In genomic region chr11:94134651-94135512, GRCh38 we compare ENCODE assay signal across 9 cellular contexts. TPM values are rescaled to one million over a fixed set of nuclear protein-coding genes. Genes with fewer than 3 reads are reported as not detected.
DNase-seq lines count a peak whose midpoint lies in the region; ATAC-seq, FAIRE-seq and TF ChIP-seq lines count a peak whose summit lies in the region.
"Had no signal": no experiment of that assay in that cellular context is flagged by ENCODE, and none has a peak within 500 bp of the region (broad histone marks: within the 10 kb centered on the region; RNA-seq: fewer than 3 reads in every experiment).

No MANE protein-coding gene starts in this region.

- CTCF ChIA-PET in Calu3 (lab: Charles Lee) (interaction anchor here (0.5 to 1.6 kb wide), 3 partner anchors 17 to 240 kb away, joined by 3 to 4 read pairs (median 3); no protein-coding TSS in a partner anchor), GM10248 (lab: Yijun Ruan, JAX) (interaction anchor here (1.0 to 1.7 kb wide), 5 partner anchors 9 to 237 kb away, joined by 3 to 5 read pairs (median 4); no protein-coding TSS in a partner anchor)

- BruUV-seq in Calu3 (replicated peaks; lab: Mats Ljungman, UMichigan), result no TSS peak

- intact Hi-C loops in left cardiac atrium (cut with DNase I), result no loop called here
- intact Hi-C loops in Calu3 (cut with micrococcal nuclease; ENCODE audit: unreplicated experiment), result no loop called here

- peak overlapping the region; percentile 64 for H3K27ac Mint-ChIP-seq in activated T-cell treated with anti-CD3 and anti-CD28 coated beads, Interleukin-2, amount 50 U/mL, for 72 hours
- no peak overlapping the region for H3K27ac Mint-ChIP-seq in Calu3 (ENCODE audit: unreplicated experiment)

- H3K4me3 ChIP-seq in small intestine (ENCODE audit: low read depth in 1 of 2, low read length in 2 of 2), result no peak overlapping the region

- H3K4me1 Mint-ChIP-seq in activated T-cell treated with anti-CD3 and anti-CD28 coated beads, Interleukin-2, amount 50 U/mL, for 72 hours (ENCODE audit: low read depth), result peaks cover 48% of the 10 kb centered on the region
- peaks cover 30% of the 10 kb centered on the region for H3K4me1 Mint-ChIP-seq in Calu3 (ENCODE audit: low read depth, unreplicated experiment)

- peaks cover 5 to 9% of the 10 kb centered on the region in 2 donors for H3K4me1 ChIP-seq in small intestine (ENCODE audit: control insufficient read depth in 2 of 2, insufficient read depth in 1 of 2, low read depth in 1 of 2, low read length in 1 of 2)

- DNase-seq in SIG-M5 treated with dmso at 0.1 percent for 504 hours (lab: John Stamatoyannopoulos, UW; ENCODE audit: unreplicated experiment) (peak; percentile 62), SIG-M5 (lab: John Stamatoyannopoulos, UW) (no peak), left cardiac atrium (peak; percentile 88), small intestine (peak; percentile 44), Calu3 (no peak), GM10248 (ENCODE audit: extremely low spot score) (no peak)
- peak; percentile 53 to 58 for DNase-seq in activated T-cell treated with anti-CD3 and anti-CD28 coated beads, Interleukin-2, amount 50 U/mL, for 72 hours

- peak; percentile 65 for ATAC-seq in HG03378 (IDR thresholded peaks at IDR 0.05; ENCODE audit: unreplicated experiment)
- peak; percentile 92 to 97 for ATAC-seq in activated T-cell treated with anti-CD3 and anti-CD28 coated beads, Interleukin-2, amount 50 U/mL, for 72 hours (replicated peaks in 1 of 2)
- ATAC-seq in left cardiac atrium, result peak; percentile 62 to 91

- POLR2A ChIA-PET in GM10248 (lab: Yijun Ruan, JAX), result no interaction called here

- H3K36me3 ChIP-seq in small intestine (ENCODE audit: control insufficient read depth in 2 of 2, insufficient read depth in 2 of 2, low read length in 2 of 2), result no peaks in the 10 kb centered on the region

- no peak for FAIRE-seq in small intestine (lab: Jason Lieb, UNC)

- H3K27ac ChIP-seq in small intestine (ENCODE audit: low read depth in 1 of 2, low read length in 1 of 2), result peak overlapping the region in 1 of 2 donors; percentile 81
- H3K27ac ChIP-seq: 22Rv1 had no signal

- no peaks in the 10 kb centered on the region for H3K27me3 ChIP-seq in small intestine (ENCODE audit: control insufficient read depth in 2 of 2, insufficient read depth in 2 of 2, low read length in 2 of 2)

- H3K9me3 ChIP-seq in small intestine (ENCODE audit: control insufficient read depth, low read depth), result no peaks in the 10 kb centered on the region

- H3K27me3 Mint-ChIP-seq in activated T-cell treated with anti-CD3 and anti-CD28 coated beads, Interleukin-2, amount 50 U/mL, for 72 hours (ENCODE audit: low read depth), result no peaks in the 10 kb centered on the region
- no peaks in the 10 kb centered on the region for H3K27me3 Mint-ChIP-seq in Calu3 (ENCODE audit: unreplicated experiment)

- H3K4me3 Mint-ChIP-seq in activated T-cell treated with anti-CD3 and anti-CD28 coated beads, Interleukin-2, amount 50 U/mL, for 72 hours, result peak overlapping the region; percentile 53 to 59
- no peak overlapping the region for H3K4me3 Mint-ChIP-seq in Calu3 (ENCODE audit: low read depth, unreplicated experiment)

- H3K9me3 Mint-ChIP-seq in activated T-cell treated with anti-CD3 and anti-CD28 coated beads, Interleukin-2, amount 50 U/mL, for 72 hours, result peaks cover 0 to 1% of the 10 kb centered on the region in 2 donors
- H3K9me3 Mint-ChIP-seq in Calu3 (ENCODE audit: low read depth, unreplicated experiment), result no peaks in the 10 kb centered on the region

- H3K36me3 Mint-ChIP-seq in activated T-cell treated with anti-CD3 and anti-CD28 coated beads, Interleukin-2, amount 50 U/mL, for 72 hours (ENCODE audit: insufficient read depth in 2 of 2), result peaks cover 0 to 2% of the 10 kb centered on the region in 2 donors
- no peaks in the 10 kb centered on the region for H3K36me3 Mint-ChIP-seq in Calu3 (ENCODE audit: insufficient read depth, unreplicated experiment)

- no peak for TF ChIP-seq CTCF in Calu3 (IDR thresholded peaks at IDR 0.05; ENCODE audit: unreplicated experiment)
- no peak for TF ChIP-seq CTCF in GM10248 (IDR thresholded peaks at IDR 0.05; ENCODE audit: control extremely low read depth, extremely low read depth, low read depth, missing control alignments)

- WGBS in small intestine, 3 donors, result 42 to 50% (median 46%) methylated on average over 9 to 10 of the region's 10 CpGs

RNA-seq across cellular contexts. Expression of gene PANX1, which starts 6.2 kb away (rescaled TPM):
- 10 to 100 TPM; 10.3 to 13.5 TPM for total RNA-seq in activated T-cell treated with anti-CD3 and anti-CD28 coated beads, Interleukin-2, amount 50 U/mL, for 72 hours
- 10 to 100 TPM in 1 of 2 donors, 1 to 10 TPM in 1; 8.8 to 16.2 TPM for total RNA-seq in left cardiac atrium
- polyA plus RNA-seq in small intestine, result 1 to 10 TPM; 2.4 to 6.1 (median 2.9) TPM
- total RNA-seq in Calu3 (2022), result 18.6 and 20.2 TPM in 2 replicates

Comparison
In these comparisons a context has a peak if more than half of its experiments do, and no peak if none do; other contexts are left out.
1. DNase-seq: peak in SIG-M5 treated with dmso at 0.1 percent for 504 hours (single experiment), activated T-cell treated with anti-CD3 and anti-CD28 coated beads, Interleukin-2, amount 50 U/mL, for 72 hours (2 of 2), left cardiac atrium (single experiment) and small intestine (single experiment); none in SIG-M5 (single experiment), Calu3 (single experiment) and GM10248 (single experiment).
2. Peak in every context shown above with its lines, with median percentiles within 50 percentile points of each other: ATAC-seq.